Comparison of ENCODE assay signal across 1 cellular context in the genomic region with DNA sequence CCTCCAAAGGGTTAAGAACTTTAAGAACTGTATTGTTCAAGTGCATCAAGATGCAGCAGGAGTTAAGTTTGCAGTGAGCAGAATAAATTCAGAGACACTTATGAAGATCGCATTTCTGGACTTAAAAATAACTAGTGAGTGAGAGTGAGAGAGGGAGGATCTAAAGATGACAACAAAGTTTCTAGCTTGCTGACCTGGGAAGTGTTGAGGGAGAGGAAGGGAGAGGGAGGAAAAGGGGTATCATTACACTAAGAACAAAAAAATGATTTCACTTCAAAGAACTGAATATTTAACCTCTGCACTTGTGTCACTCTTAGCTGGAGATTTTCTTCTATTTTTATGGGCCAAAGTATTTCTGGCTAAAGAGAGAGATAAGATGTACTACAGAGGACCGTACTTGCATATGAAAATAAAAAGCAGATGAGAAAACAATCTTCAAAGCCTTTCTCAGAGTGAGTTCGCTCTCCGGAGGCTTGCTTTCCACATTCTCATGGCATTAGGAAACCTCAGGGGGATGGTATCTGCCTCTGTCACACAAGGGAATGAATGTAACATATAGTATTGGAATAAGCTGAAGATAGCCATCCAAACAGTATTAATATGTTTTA.
TF ChIP-seq lines count a peak whose summit lies in the region.

No MANE protein-coding gene starts in this region.

TF ChIP-seq in GM23338, 12 proteins besides CTCF, POLR2A, EP300 and RAD21:
- TF ChIP-seq, protein P1, sequence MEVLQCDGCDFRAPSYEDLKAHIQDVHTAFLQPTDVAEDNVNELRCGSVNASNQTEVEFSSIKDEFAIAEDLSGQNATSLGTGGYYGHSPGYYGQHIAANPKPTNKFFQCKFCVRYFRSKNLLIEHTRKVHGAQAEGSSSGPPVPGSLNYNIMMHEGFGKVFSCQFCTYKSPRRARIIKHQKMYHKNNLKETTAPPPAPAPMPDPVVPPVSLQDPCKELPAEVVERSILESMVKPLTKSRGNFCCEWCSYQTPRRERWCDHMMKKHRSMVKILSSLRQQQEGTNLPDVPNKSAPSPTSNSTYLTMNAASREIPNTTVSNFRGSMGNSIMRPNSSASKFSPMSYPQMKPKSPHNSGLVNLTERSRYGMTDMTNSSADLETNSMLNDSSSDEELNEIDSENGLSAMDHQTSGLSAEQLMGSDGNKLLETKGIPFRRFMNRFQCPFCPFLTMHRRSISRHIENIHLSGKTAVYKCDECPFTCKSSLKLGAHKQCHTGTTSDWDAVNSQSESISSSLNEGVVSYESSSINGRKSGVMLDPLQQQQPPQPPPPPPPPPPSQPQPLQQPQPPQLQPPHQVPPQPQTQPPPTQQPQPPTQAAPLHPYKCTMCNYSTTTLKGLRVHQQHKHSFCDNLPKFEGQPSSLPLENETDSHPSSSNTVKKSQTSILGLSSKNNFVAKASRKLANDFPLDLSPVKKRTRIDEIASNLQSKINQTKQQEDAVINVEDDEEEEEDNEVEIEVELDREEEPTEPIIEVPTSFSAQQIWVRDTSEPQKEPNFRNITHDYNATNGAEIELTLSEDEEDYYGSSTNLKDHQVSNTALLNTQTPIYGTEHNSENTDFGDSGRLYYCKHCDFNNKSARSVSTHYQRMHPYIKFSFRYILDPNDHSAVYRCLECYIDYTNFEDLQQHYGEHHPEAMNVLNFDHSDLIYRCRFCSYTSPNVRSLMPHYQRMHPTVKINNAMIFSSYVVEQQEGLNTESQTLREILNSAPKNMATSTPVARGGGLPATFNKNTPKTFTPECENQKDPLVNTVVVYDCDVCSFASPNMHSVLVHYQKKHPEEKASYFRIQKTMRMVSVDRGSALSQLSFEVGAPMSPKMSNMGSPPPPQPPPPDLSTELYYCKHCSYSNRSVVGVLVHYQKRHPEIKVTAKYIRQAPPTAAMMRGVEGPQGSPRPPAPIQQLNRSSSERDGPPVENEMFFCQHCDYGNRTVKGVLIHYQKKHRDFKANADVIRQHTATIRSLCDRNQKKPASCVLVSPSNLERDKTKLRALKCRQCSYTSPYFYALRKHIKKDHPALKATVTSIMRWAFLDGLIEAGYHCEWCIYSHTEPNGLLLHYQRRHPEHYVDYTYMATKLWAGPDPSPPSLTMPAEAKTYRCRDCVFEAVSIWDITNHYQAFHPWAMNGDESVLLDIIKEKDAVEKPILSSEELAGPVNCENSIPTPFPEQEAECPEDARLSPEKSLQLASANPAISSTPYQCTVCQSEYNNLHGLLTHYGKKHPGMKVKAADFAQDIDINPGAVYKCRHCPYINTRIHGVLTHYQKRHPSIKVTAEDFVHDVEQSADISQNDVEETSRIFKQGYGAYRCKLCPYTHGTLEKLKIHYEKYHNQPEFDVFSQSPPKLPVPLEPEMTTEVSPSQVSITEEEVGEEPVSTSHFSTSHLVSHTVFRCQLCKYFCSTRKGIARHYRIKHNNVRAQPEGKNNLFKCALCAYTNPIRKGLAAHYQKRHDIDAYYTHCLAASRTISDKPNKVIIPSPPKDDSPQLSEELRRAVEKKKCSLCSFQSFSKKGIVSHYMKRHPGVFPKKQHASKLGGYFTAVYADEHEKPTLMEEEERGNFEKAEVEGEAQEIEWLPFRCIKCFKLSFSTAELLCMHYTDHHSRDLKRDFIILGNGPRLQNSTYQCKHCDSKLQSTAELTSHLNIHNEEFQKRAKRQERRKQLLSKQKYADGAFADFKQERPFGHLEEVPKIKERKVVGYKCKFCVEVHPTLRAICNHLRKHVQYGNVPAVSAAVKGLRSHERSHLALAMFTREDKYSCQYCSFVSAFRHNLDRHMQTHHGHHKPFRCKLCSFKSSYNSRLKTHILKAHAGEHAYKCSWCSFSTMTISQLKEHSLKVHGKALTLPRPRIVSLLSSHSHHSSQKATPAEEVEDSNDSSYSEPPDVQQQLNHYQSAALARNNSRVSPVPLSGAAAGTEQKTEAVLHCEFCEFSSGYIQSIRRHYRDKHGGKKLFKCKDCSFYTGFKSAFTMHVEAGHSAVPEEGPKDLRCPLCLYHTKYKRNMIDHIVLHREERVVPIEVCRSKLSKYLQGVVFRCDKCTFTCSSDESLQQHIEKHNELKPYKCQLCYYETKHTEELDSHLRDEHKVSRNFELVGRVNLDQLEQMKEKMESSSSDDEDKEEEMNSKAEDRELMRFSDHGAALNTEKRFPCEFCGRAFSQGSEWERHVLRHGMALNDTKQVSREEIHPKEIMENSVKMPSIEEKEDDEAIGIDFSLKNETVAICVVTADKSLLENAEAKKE (CRISPR knock-in tag; IDR thresholded peaks at IDR 0.05) = no peak
- no peak for TF ChIP-seq NANOG (IDR thresholded peaks at IDR 0.05; ENCODE audit: borderline replicate concordance)
- TF ChIP-seq, protein P2, sequence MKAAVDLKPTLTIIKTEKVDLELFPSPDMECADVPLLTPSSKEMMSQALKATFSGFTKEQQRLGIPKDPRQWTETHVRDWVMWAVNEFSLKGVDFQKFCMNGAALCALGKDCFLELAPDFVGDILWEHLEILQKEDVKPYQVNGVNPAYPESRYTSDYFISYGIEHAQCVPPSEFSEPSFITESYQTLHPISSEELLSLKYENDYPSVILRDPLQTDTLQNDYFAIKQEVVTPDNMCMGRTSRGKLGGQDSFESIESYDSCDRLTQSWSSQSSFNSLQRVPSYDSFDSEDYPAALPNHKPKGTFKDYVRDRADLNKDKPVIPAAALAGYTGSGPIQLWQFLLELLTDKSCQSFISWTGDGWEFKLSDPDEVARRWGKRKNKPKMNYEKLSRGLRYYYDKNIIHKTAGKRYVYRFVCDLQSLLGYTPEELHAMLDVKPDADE (IDR thresholded peaks at IDR 0.05) = no peak
- TF ChIP-seq POLR2AphosphoS5 (IDR thresholded peaks at IDR 0.05; ENCODE audit: low read depth) = no peak
- no peak for TF ChIP-seq EZH2phosphoT487 (IDR thresholded peaks at IDR 0.05; ENCODE audit: unreplicated experiment)
- TF ChIP-seq JUNB (IDR thresholded peaks at IDR 0.05; ENCODE audit: unreplicated experiment) = no peak
- TF ChIP-seq REST (IDR thresholded peaks at IDR 0.05; ENCODE audit: unreplicated experiment) = no peak
TF ChIP-seq in GM23338: peak in this region for 0.
